8 cellular contexts compared by ENCODE assay signal in the genomic region with DNA sequence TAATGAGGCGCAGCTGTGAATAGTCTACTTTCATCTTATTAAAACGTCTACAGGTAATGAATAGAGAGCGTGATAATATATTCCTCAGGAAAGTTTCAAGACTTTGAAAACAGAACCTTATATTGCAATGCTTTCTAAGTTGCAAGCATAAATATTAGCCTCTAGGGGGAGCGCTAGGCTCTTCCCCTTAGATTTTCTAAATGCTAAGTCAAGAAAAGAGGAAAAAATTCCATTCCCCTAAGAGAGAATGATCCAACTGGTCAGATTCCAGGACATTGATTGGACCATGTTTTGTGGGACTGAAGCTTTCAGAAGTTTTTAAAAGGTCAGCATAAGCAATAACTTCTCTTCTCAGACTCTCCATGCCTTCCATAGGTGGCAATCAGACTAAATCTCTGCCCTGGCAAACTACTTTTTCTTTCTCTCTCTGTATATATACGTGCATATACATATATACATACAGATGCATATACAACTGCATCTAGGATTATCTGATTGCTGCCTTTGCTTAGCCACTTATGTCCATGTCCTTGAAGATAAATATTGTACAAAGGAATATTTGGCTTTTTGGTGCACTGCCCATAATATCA.
DNase-seq lines count a peak whose midpoint lies in the region; ATAC-seq and TF ChIP-seq lines count a peak whose summit lies in the region.

No MANE protein-coding gene starts in this region.

- H3K27ac Mint-ChIP-seq in effector memory CD8-positive, alpha-beta T cell, result peak overlapping the region in 1 of 2 donors; percentile 82

- H3K9me3 Mint-ChIP-seq in effector memory CD8-positive, alpha-beta T cell, result no peaks in the 10 kb centered on the region

- H3K4me3 ChIP-seq in SJCRH30, result no peak overlapping the region

- H3K36me3 Mint-ChIP-seq in effector memory CD8-positive, alpha-beta T cell (ENCODE audit: insufficient read depth), result peaks cover 5% of the 10 kb centered on the region

- no peaks in the 10 kb centered on the region for H3K9me3 ChIP-seq in SJCRH30 (replicated peaks)

- peak; percentile 69 for TF ChIP-seq CTCF in GM10266 (IDR thresholded peaks at IDR 0.05; ENCODE audit: control insufficient read depth, insufficient read depth, low read depth, missing control alignments)

- no peak overlapping the region for H3K27ac ChIP-seq in SJCRH30

- ATAC-seq in effector memory CD8-positive, alpha-beta T cell (replicated peaks), result no peak
- no peak for ATAC-seq in GM19324 (IDR thresholded peaks at IDR 0.05; ENCODE audit: low FRiP score, unreplicated experiment)
- ATAC-seq in HG03565 (IDR thresholded peaks at IDR 0.05; ENCODE audit: unreplicated experiment), result no peak

- H3K27me3 ChIP-seq in SJCRH30, result no peaks in the 10 kb centered on the region

- peaks cover 59 to 73% of the 10 kb centered on the region in 2 donors for H3K4me1 Mint-ChIP-seq in effector memory CD8-positive, alpha-beta T cell (ENCODE audit: low read depth in 2 of 2)

- peaks cover 24% of the 10 kb centered on the region for H3K4me1 ChIP-seq in SJCRH30

- no peak overlapping the region for H3K4me3 Mint-ChIP-seq in effector memory CD8-positive, alpha-beta T cell

- no peaks in the 10 kb centered on the region for H3K36me3 ChIP-seq in SJCRH30

- DNase-seq in AG08395 (ENCODE audit: low spot score), result peak; percentile 56
- DNase-seq in GM10266 (ENCODE audit: extremely low spot score), result peak; percentile 2
- DNase-seq in HT1080 (ENCODE audit: low read depth), result peak; percentile 44
- DNase-seq in SJCRH30, result peak; percentile 19 to 66
- DNase-seq in effector memory CD8-positive, alpha-beta T cell, result peak; percentile 11 to 21 (median 20)
- DNase-seq in myocyte (ENCODE audit: low read depth), result peak; percentile 73

- H3K27me3 Mint-ChIP-seq in effector memory CD8-positive, alpha-beta T cell, result no peaks in the 10 kb centered on the region

Comparison
In these comparisons a context has a peak if more than half of its experiments do, and no peak if none do; other contexts are left out.
1. DNase-seq: peak in every context shown above with its lines; median percentile 73 in myocyte; 56 in AG08395; 44 in HT1080; 42 in SJCRH30; 20 in effector memory CD8-positive, alpha-beta T cell; 2 in GM10266.